ENCODE assay signal across 16 cellular contexts in genomic region chr11:78870655-78871054, GRCh38.
DNase-seq lines count a peak whose midpoint lies in the region; ATAC-seq, FAIRE-seq and TF ChIP-seq lines count a peak whose summit lies in the region.
"Had no signal": no experiment of that assay in that cellular context is flagged by ENCODE, and none has a peak within 500 bp of the region (broad histone marks: within the 10 kb centered on the region; RNA-seq: fewer than 3 reads in every experiment).

No MANE protein-coding gene starts in this region.

- no peak overlapping the region for H3K4me3 Mint-ChIP-seq in GM23338
- H3K4me3 Mint-ChIP-seq in progenitor cell of endocrine pancreas (ENCODE audit: low read depth), result no peak overlapping the region
- H3K4me3 Mint-ChIP-seq: B cell; CD4-positive, alpha-beta T cell; H9 had no signal

- H3K27ac Mint-ChIP-seq in GM23338 (peak overlapping the region; percentile 39; the same call in 1 of the 2 replicates), progenitor cell of endocrine pancreas (peak overlapping the region; percentile 58)
- H3K27ac Mint-ChIP-seq: B cell; CD4-positive, alpha-beta T cell had no signal

- no peak for DNase-seq in GM23338 (ENCODE audit: low spot score)
- DNase-seq in MM.1S, result peak; percentile 64
- no peak for DNase-seq in H1 (ENCODE audit: low read depth in 1 of 2, low spot score in 2 of 2)
- DNase-seq in progenitor cell of endocrine pancreas (ENCODE audit: low spot score, unreplicated experiment), result no peak
- DNase-seq in HepG2 (ENCODE audit: low spot score), result no peak
- DNase-seq in OCI-M2 (lab: John Stamatoyannopoulos, UW; ENCODE audit: unreplicated experiment), result no peak
- DNase-seq: C1 segment of cervical spinal cord; Calu3; CD4-positive, alpha-beta T cell; DMS 273 treated with DMSO at 0.1 percent for 48 hours; GM23248; H9 had no signal

- H2AK5ac ChIP-seq in H1 (ENCODE audit: low read depth, low read length), result no peak overlapping the region

- no peak overlapping the region for H3K18ac ChIP-seq in H1 (ENCODE audit: extremely low read depth, low read length)

- H3K23me2 ChIP-seq in H1 (ENCODE audit: low read depth, low read length), result no peaks in the 10 kb centered on the region

- H3K9me3 ChIP-seq in MM.1S (replicated peaks; ENCODE audit: insufficient read depth, low read length), result no peaks in the 10 kb centered on the region
- H3K9me3 ChIP-seq in H1 (ENCODE audit: insufficient read depth in 2 of 2, low read depth in 1 of 2, low read length in 1 of 2), result no peaks in the 10 kb centered on the region
- H3K9me3 ChIP-seq in HepG2 (ENCODE audit: low read length), result no peaks in the 10 kb centered on the region

- H2BK5ac ChIP-seq in H1 (ENCODE audit: low read depth, low read length), result peak overlapping the region; percentile 11; the same call in 1 of the 2 replicates

- no TSS peak for BruUV-seq in HepG2 (replicated peaks; lab: Mats Ljungman, UMichigan)

- H4K20me1 ChIP-seq in GM23338 (replicated peaks; ENCODE audit: insufficient read depth) (no peaks in the 10 kb centered on the region), MM.1S (ENCODE audit: insufficient read depth, low read length) (no peaks in the 10 kb centered on the region), H1 (replicated peaks in 1 of 2; ENCODE audit: control insufficient read depth in 1 of 2, insufficient read depth in 2 of 2, low read length in 2 of 2) (no peaks in the 10 kb centered on the region), HepG2 (ENCODE audit: insufficient read depth, low read length) (no peaks in the 10 kb centered on the region)

- FAIRE-seq in H1 (lab: Jason Lieb, UNC) (no peak), HepG2 (lab: Jason Lieb, UNC) (no peak)
- FAIRE-seq: A204.1, GM18507 had no signal

- H3K27ac ChIP-seq in GM23338 (ENCODE audit: low read depth) (no peak overlapping the region), MM.1S (ENCODE audit: low read length) (peak overlapping the region; percentile 67), H1 (ENCODE audit: low read depth, low read length) (no peak overlapping the region), HepG2 (ENCODE audit: extremely low read length, insufficient read depth, low read length) (no peak overlapping the region)
- H3K27ac ChIP-seq: GM23248 had no signal

- H2BK12ac ChIP-seq in H1 (ENCODE audit: low read depth, low read length), result peak overlapping the region; percentile 35; the same call in 1 of the 2 replicates

- H3K4me3 ChIP-seq in GM23338 (no peak overlapping the region), MM.1S (ENCODE audit: low read length) (no peak overlapping the region), H1 (ENCODE audit: extremely low read depth in 1 of 4, insufficient read depth in 2 of 4, low read depth in 3 of 4, low read length in 4 of 4) (no peak overlapping the region), HepG2 (replicated peaks in 1 of 3; ENCODE audit: insufficient read depth in 1 of 3, low read depth in 2 of 3, low read length in 3 of 3) (no peak overlapping the region)
- H3K4me3 ChIP-seq: GM23248 had no signal

- intact Hi-C loops in HepG2 (cut with micrococcal nuclease; ENCODE audit: unreplicated experiment), result no loop called here

- TF ChIP-seq EP300 in H1 (IDR thresholded peaks at IDR 0.05; ENCODE audit: borderline replicate concordance in 1 of 2, low read depth in 2 of 2, low read length in 2 of 2) (no peak), HepG2 (IDR thresholded peaks at IDR 0.05; ENCODE audit: low read depth in 2 of 2, low read length in 2 of 2) (no peak), HepG2 (CRISPR knock-in tag; IDR thresholded peaks at IDR 0.05; ENCODE audit: borderline replicate concordance) (no peak)

- H3K9me2 ChIP-seq in GM23338 (ENCODE audit: insufficient read depth) (peaks cover 14% of the 10 kb centered on the region), MM.1S (replicated peaks; ENCODE audit: insufficient read depth, low read length) (no peaks in the 10 kb centered on the region)

- H3K4ac ChIP-seq in H1 (replicated peaks; ENCODE audit: insufficient read length, low read depth, low read length), result no peak overlapping the region

- H3K14ac ChIP-seq in H1 (ENCODE audit: insufficient read length), result no peak overlapping the region

- H3K4me1 ChIP-seq in GM23338 (ENCODE audit: insufficient read depth) (peaks cover 55% of the 10 kb centered on the region), MM.1S (ENCODE audit: low read length) (peaks cover 40% of the 10 kb centered on the region), H1 (replicated peaks in 1 of 4; ENCODE audit: control insufficient read depth in 3 of 4, insufficient read depth in 4 of 4, low read length in 3 of 4) (peaks cover 0 to 25% (median 15%) of the 10 kb centered on the region in 4 experiments; a peak in 6 of 7 replicates), HepG2 (ENCODE audit: insufficient read depth, low read length) (no peaks in the 10 kb centered on the region)

- H3K9me3 Mint-ChIP-seq in GM23338 (no peaks in the 10 kb centered on the region), progenitor cell of endocrine pancreas (ENCODE audit: low read depth) (no peaks in the 10 kb centered on the region)
- H3K9me3 Mint-ChIP-seq: CD4-positive, alpha-beta T cell; H9 had no signal

- no peak overlapping the region for H2BK15ac ChIP-seq in H1 (ENCODE audit: low read length)

- H3K4me2 ChIP-seq in GM23338 (peak overlapping the region; percentile 54; the same call in 1 of the 2 replicates), MM.1S (ENCODE audit: low read depth, low read length) (peak overlapping the region; percentile 52), H1 (ENCODE audit: insufficient read depth in 1 of 2, low read depth in 2 of 2, low read length in 2 of 2) (no peak overlapping the region), HepG2 (ENCODE audit: low read depth, low read length) (no peak overlapping the region)

- ATAC-seq in GM23338 (no peak), GM18858 (IDR thresholded peaks at IDR 0.05; ENCODE audit: unreplicated experiment) (no peak), HepG2 (no peak)

- no peak for TF ChIP-seq RAD21 in H1 (IDR thresholded peaks at IDR 0.05 in 1 of 2, conservative IDR thresholded peaks at IDR 0.05 in 1 of 2; ENCODE audit: low read depth in 2 of 2, low read length in 2 of 2)
- no peak for TF ChIP-seq RAD21 in HepG2 (CRISPR knock-in tag; IDR thresholded peaks at IDR 0.05)

- H3K9ac ChIP-seq in MM.1S (ENCODE audit: low read length), result no peak overlapping the region
- no peak overlapping the region for H3K9ac ChIP-seq in H1 (replicated peaks in 1 of 4; ENCODE audit: extremely low read depth in 1 of 4, low read depth in 3 of 4, low read length in 3 of 4)
- H3K9ac ChIP-seq in HepG2 (ENCODE audit: insufficient read depth, low read depth, low read length), result no peak overlapping the region
- H3K9ac ChIP-seq: GM23248 had no signal

- H3K27me3 ChIP-seq in GM23338 (ENCODE audit: insufficient read depth), result no peaks in the 10 kb centered on the region
- no peaks in the 10 kb centered on the region for H3K27me3 ChIP-seq in MM.1S (replicated peaks; ENCODE audit: insufficient read depth, low read length)
- H3K27me3 ChIP-seq in H1 (replicated peaks in 1 of 4; ENCODE audit: control insufficient read depth in 3 of 4, extremely low read depth in 1 of 4, insufficient read depth in 3 of 4, low read length in 3 of 4), result no peaks in the 10 kb centered on the region
- H3K27me3 ChIP-seq in HepG2 (ENCODE audit: control insufficient read depth in 1 of 2, insufficient read depth in 2 of 2, low read length in 2 of 2), result no peaks in the 10 kb centered on the region; a peak in 1 of 5 replicates

- peak overlapping the region; percentile 63; the same call in 1 of the 2 replicates for H2BK20ac ChIP-seq in H1 (ENCODE audit: low read length)

- no peak overlapping the region for H2BK120ac ChIP-seq in H1 (replicated peaks; ENCODE audit: low read depth, low read length)

- H3K23ac ChIP-seq in H1 (ENCODE audit: insufficient read length), result no peak overlapping the region

- no peak overlapping the region; the same call in 1 of the 2 replicates for H2AFZ ChIP-seq in GM23338
- peak overlapping the region; percentile 15; the same call in 1 of the 2 replicates for H2AFZ ChIP-seq in MM.1S (ENCODE audit: low read length)
- no peak overlapping the region for H2AFZ ChIP-seq in H1 (ENCODE audit: low read length)
- H2AFZ ChIP-seq in HepG2 (ENCODE audit: low read length), result no peak overlapping the region
- H2AFZ ChIP-seq: GM23248 had no signal

- POLR2A ChIA-PET in H1 (lab: Charles Lee; ENCODE audit: partially characterized antibody), result no interaction called here
- POLR2A ChIA-PET in HepG2 (lab: Yijun Ruan, JAX), result no interaction called here

- in situ Hi-C loops in HepG2 (cut with HindIII; ENCODE audit: extremely low pct_ligation_motif_present, low pct_unique_long_range_greater_than_20kb), result no loop called here

- WGBS in H1 (ENCODE audit: extremely low coverage in 1 of 2, insufficient coverage in 1 of 2, insufficient read length in 1 of 2, insufficient replicate concordance in 2 of 2, low coverage in 1 of 2, low lambda C conversion rate in 2 of 2, missing lambda C conversion rate in 1 of 2), 2 experiments, result 91% methylated on average over 4 of the region's 4 CpGs; no CpG with 5 or more reads in 1 of the 2 experiments
- 11% methylated on average over 4 of the region's 4 CpGs for WGBS in HepG2 (ENCODE audit: low lambda C conversion rate)

- H3K36me3 ChIP-seq in GM23338 (ENCODE audit: insufficient read depth) (no peaks in the 10 kb centered on the region), MM.1S (replicated peaks; ENCODE audit: insufficient read depth, low read length) (no peaks in the 10 kb centered on the region), H1 (ENCODE audit: control insufficient read depth in 2 of 4, insufficient read depth in 4 of 4, low read length in 3 of 4) (no peaks in the 10 kb centered on the region), HepG2 (replicated peaks in 1 of 2; ENCODE audit: control insufficient read depth in 1 of 2, insufficient read depth in 2 of 2, low read length in 2 of 2) (no peaks in the 10 kb centered on the region)

- H3K56ac ChIP-seq in H1 (replicated peaks; ENCODE audit: insufficient read length, low read depth, low read length), result no peak overlapping the region

- CTCF ChIA-PET in H1 (lab: Charles Lee; ENCODE audit: partially characterized antibody), result interaction anchor here (0.7 to 1.6 kb wide), 3 partner anchors 21 to 91 kb away, joined by 3 to 5 read pairs (median 3); no protein-coding TSS in a partner anchor
- CTCF ChIA-PET in HepG2 (lab: Yijun Ruan, JAX; ENCODE audit: low intra/inter-chr PET ratio, low total read pairs), result no interaction called here

- H4K5ac ChIP-seq in H1 (ENCODE audit: insufficient read length, low read depth, low read length), result no peak overlapping the region

- TF ChIP-seq CTCF in GM23338 (conservative IDR thresholded peaks at IDR 0.05; ENCODE audit: low read depth in 2 of 2) (no peak), MM.1S (IDR thresholded peaks at IDR 0.05; ENCODE audit: low read length) (no peak), H1 (IDR thresholded peaks at IDR 0.05; ENCODE audit: control extremely low read depth in 1 of 3, insufficient read depth in 1 of 3, low read depth in 1 of 3, low read length in 3 of 3) (no peak), progenitor cell of endocrine pancreas (IDR thresholded peaks at IDR 0.05; ENCODE audit: unreplicated experiment) (no peak), HepG2 (CRISPR knock-in tag; IDR thresholded peaks at IDR 0.05) (no peak)

- H4K91ac ChIP-seq in H1 (replicated peaks; ENCODE audit: insufficient read length, low read length), result no peak overlapping the region

- TF ChIP-seq POLR2A in H1 (IDR thresholded peaks at IDR 0.05; ENCODE audit: control extremely low read depth in 1 of 2, low read depth in 2 of 2, low read length in 2 of 2), result no peak
- TF ChIP-seq POLR2A in HepG2 (IDR thresholded peaks at IDR 0.05; ENCODE audit: insufficient read depth in 1 of 2, low read depth in 2 of 2, low read length in 2 of 2), result no peak

- H3K4me1 Mint-ChIP-seq in GM23338 (peaks cover 52% of the 10 kb centered on the region), progenitor cell of endocrine pancreas (ENCODE audit: low read depth) (peaks cover 3% of the 10 kb centered on the region)
- H3K4me1 Mint-ChIP-seq: B cell had no signal

- no peak overlapping the region for H4K8ac ChIP-seq in H1 (ENCODE audit: extremely low read depth, insufficient read depth, low read length)

- H3K79me1 ChIP-seq in H1 (ENCODE audit: low read depth, low read length), result no peaks in the 10 kb centered on the region

- H3K79me2 ChIP-seq in GM23338 (replicated peaks; ENCODE audit: insufficient read depth) (no peaks in the 10 kb centered on the region), MM.1S (ENCODE audit: low read length) (no peaks in the 10 kb centered on the region), H1 (ENCODE audit: control insufficient read depth in 1 of 2, insufficient read depth in 2 of 2, low read length in 2 of 2) (no peaks in the 10 kb centered on the region), HepG2 (ENCODE audit: insufficient read depth, low read length) (no peaks in the 10 kb centered on the region)

- H3F3A ChIP-seq in GM23338 (replicated peaks; ENCODE audit: low read depth), result no peaks in the 10 kb centered on the region
- peaks cover 27% of the 10 kb centered on the region for H3F3A ChIP-seq in MM.1S (ENCODE audit: insufficient read depth, low read length)

- H3K27me3 Mint-ChIP-seq in GM23338 (ENCODE audit: insufficient read depth, low read depth, poor library complexity) (peaks cover 5% of the 10 kb centered on the region), progenitor cell of endocrine pancreas (no peaks in the 10 kb centered on the region)

- H3K36me3 Mint-ChIP-seq in GM23338 (ENCODE audit: low read depth) (0 out of 3 replicates have a peak, but pooled peaks cover 3% of the 10 kb centered on the region), progenitor cell of endocrine pancreas (ENCODE audit: insufficient read depth) (peaks cover 15% of the 10 kb centered on the region)

Comparison
In these comparisons a context has a peak if more than half of its experiments do, and no peak if none do; other contexts are left out.
1. H3K4me2 ChIP-seq: peak in GM23338 (single experiment) and MM.1S (single experiment); none in H1 (0 of 2) and HepG2 (single experiment).